In genomic region chr2:16325613-16326510, GRCh38 we compare ENCODE assay signal across 19 cellular contexts.
"Had no signal": no experiment of that assay in that cellular context is flagged by ENCODE, and none has a peak within 500 bp of the region (broad histone marks: within the 10 kb centered on the region; RNA-seq: fewer than 3 reads in every experiment).

No MANE protein-coding gene starts in this region.

- H3K27me3 ChIP-seq: esophagus squamous epithelium, left lung, testis, upper lobe of left lung had no signal

- H3K27me3 Mint-ChIP-seq: activated CD4-positive, alpha-beta T cell treated with anti-CD3 and anti-CD28 coated beads, Interleukin-2, amount 10 ng/mL, durations not matched to agents 7 days and 5 days; stimulated activated naive B cell treated with anti-CD40 and anti-IgM and Interleukin-4, amounts not matched to agents 10 μg/mL and 1 μg/mL and 100 μg/mL, for 72 hours had no signal

- H3K4me3 ChIP-seq: esophagus squamous epithelium, left lung, lung, testis, upper lobe of left lung had no signal

- H3K4me1 Mint-ChIP-seq: activated CD4-positive, alpha-beta T cell treated with anti-CD3 and anti-CD28 coated beads, Interleukin-2, amount 10 ng/mL, durations not matched to agents 7 days and 5 days; naive thymus-derived CD4-positive, alpha-beta T cell; stimulated activated naive B cell treated with anti-CD40 and anti-IgM and Interleukin-4, amounts not matched to agents 10 μg/mL and 1 μg/mL and 100 μg/mL, for 72 hours had no signal

- H3K4me1 ChIP-seq: esophagus squamous epithelium, testis, upper lobe of left lung had no signal

- H3K27ac Mint-ChIP-seq: activated CD4-positive, alpha-beta T cell treated with anti-CD3 and anti-CD28 coated beads, Interleukin-2, amount 10 ng/mL, durations not matched to agents 7 days and 5 days; activated CD8-positive, alpha-beta T cell treated with anti-CD3 and anti-CD28 coated beads, Interleukin-2, amount 10 ng/mL, durations not matched to agents 7 days and 5 days; activated naive CD4-positive, alpha-beta T cell treated with anti-CD3 and anti-CD28 coated beads, Interleukin-2, amount 50 U/mL, for 72 hours; naive thymus-derived CD4-positive, alpha-beta T cell; stimulated activated naive B cell treated with anti-CD40 and anti-IgM and Interleukin-4, amounts not matched to agents 10 μg/mL and 1 μg/mL and 100 μg/mL, for 72 hours had no signal

- H3K9me3 ChIP-seq: esophagus squamous epithelium, left lung, testis, upper lobe of left lung had no signal

- H3K36me3 Mint-ChIP-seq: activated naive CD4-positive, alpha-beta T cell treated with anti-CD3 and anti-CD28 coated beads, Interleukin-2, amount 50 U/mL, for 72 hours; naive thymus-derived CD4-positive, alpha-beta T cell; stimulated activated naive B cell treated with anti-CD40 and anti-IgM and Interleukin-4, amounts not matched to agents 10 μg/mL and 1 μg/mL and 100 μg/mL, for 72 hours had no signal

- H3K36me3 ChIP-seq: esophagus squamous epithelium, left lung, upper lobe of left lung had no signal

- DNase-seq: activated CD4-positive, alpha-beta T cell treated with anti-CD3 and anti-CD28 coated beads, Interleukin-2, amount 10 ng/mL, durations not matched to agents 7 days and 5 days; activated CD4-positive, CD25-positive, alpha-beta regulatory T cell treated with anti-CD3 and anti-CD28 coated beads, Interleukin-2, amount 50 U/mL, for 72 hours; activated CD8-positive, alpha-beta T cell treated with anti-CD3 and anti-CD28 coated beads, Interleukin-2, amount 10 ng/mL, durations not matched to agents 7 days and 5 days; activated T-cell treated with anti-CD3 and anti-CD28 coated beads, Interleukin-2, amount 50 U/mL, for 1 hour; aorta; central memory CD4-positive, alpha-beta T cell; dermis blood vessel endothelial cell; effector memory CD4-positive, alpha-beta T cell; esophagus squamous epithelium; left lung; naive thymus-derived CD4-positive, alpha-beta T cell; stimulated activated CD4-positive, alpha-beta T cell treated with anti-CD3 and anti-CD28 coated beads, Interleukin-2, amount 100 ng/mL, for 48 hours; stimulated activated CD8-positive, alpha-beta memory T cell treated with anti-CD3 and anti-CD28 coated beads, Interleukin-4, amount 100 ng/mL, for 48 hours; stimulated activated naive B cell treated with anti-CD40 and anti-IgM and Interleukin-4, amounts not matched to agents 10 μg/mL and 1 μg/mL and 100 μg/mL, for 72 hours; SW 1271; testis; upper lobe of left lung had no signal

- H3K4me3 Mint-ChIP-seq: activated CD4-positive, alpha-beta T cell treated with anti-CD3 and anti-CD28 coated beads, Interleukin-2, amount 10 ng/mL, durations not matched to agents 7 days and 5 days; activated CD8-positive, alpha-beta T cell treated with anti-CD3 and anti-CD28 coated beads, Interleukin-2, amount 10 ng/mL, durations not matched to agents 7 days and 5 days; naive thymus-derived CD4-positive, alpha-beta T cell; stimulated activated naive B cell treated with anti-CD40 and anti-IgM and Interleukin-4, amounts not matched to agents 10 μg/mL and 1 μg/mL and 100 μg/mL, for 72 hours had no signal

- H3K9me3 Mint-ChIP-seq: activated CD4-positive, alpha-beta T cell treated with anti-CD3 and anti-CD28 coated beads, Interleukin-2, amount 10 ng/mL, durations not matched to agents 7 days and 5 days; activated naive CD4-positive, alpha-beta T cell treated with anti-CD3 and anti-CD28 coated beads, Interleukin-2, amount 50 U/mL, for 72 hours; naive thymus-derived CD4-positive, alpha-beta T cell; stimulated activated naive B cell treated with anti-CD40 and anti-IgM and Interleukin-4, amounts not matched to agents 10 μg/mL and 1 μg/mL and 100 μg/mL, for 72 hours had no signal
